In the genomic region with DNA sequence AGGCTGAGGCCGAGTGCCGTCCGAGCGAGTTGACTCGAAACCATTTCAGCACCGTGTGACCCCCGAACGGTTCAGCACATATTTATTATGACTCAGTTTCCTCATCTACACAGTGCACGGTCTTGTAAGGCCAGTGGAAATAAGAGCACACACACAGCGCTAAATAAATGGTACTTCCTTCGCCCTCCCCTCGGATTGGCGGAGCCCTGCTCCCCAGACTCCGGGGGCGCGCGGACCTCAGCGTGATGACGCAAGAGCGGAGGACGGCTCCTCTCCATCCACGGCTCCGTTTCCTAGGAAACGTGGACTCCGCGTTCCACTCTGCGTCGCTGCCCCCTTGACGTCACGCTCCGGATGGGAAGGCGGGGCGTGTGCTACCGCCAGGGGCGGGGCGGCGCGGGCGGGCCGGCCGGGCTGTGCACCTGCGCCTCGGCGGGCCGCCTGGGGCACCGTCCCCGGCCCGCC, we compare ENCODE assay signal across 1 cellular context.
TF ChIP-seq lines count a peak whose summit lies in the region.

A gene with protein sequence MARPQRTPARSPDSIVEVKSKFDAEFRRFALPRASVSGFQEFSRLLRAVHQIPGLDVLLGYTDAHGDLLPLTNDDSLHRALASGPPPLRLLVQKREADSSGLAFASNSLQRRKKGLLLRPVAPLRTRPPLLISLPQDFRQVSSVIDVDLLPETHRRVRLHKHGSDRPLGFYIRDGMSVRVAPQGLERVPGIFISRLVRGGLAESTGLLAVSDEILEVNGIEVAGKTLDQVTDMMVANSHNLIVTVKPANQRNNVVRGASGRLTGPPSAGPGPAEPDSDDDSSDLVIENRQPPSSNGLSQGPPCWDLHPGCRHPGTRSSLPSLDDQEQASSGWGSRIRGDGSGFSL (plus strand): TSS at position 397 of the 465 bp plus-strand sequence. CDS start 79 bp downstream, outside the sequence.

TF ChIP-seq in HepG2, 621 proteins besides CTCF, POLR2A, EP300 and RAD21 (continued from another document and continues in another):
- TF ChIP-seq, protein P1, sequence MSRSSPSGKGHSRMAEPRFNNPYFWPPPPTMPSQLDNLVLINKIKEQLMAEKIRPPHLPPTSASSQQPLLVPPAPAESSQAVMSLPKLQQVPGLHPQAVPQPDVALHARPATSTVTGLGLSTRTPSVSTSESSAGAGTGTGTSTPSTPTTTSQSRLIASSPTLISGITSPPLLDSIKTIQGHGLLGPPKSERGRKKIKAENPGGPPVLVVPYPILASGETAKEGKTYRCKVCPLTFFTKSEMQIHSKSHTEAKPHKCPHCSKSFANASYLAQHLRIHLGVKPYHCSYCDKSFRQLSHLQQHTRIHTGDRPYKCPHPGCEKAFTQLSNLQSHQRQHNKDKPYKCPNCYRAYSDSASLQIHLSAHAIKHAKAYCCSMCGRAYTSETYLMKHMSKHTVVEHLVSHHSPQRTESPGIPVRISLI (CRISPR knock-in tag; IDR thresholded peaks at IDR 0.05; ENCODE audit: borderline replicate concordance), result no peak
- TF ChIP-seq ZNF124 (CRISPR knock-in tag; IDR thresholded peaks at IDR 0.05), result no peak
- TF ChIP-seq STAG1 (CRISPR knock-in tag; IDR thresholded peaks at IDR 0.05), result no peak
- TF ChIP-seq ZNF878 (CRISPR knock-in tag; IDR thresholded peaks at IDR 0.05), result no peak
- TF ChIP-seq FOSL1 (CRISPR knock-in tag; IDR thresholded peaks at IDR 0.05; ENCODE audit: borderline replicate concordance), result no peak
- no peak for TF ChIP-seq ZNF549 (CRISPR knock-in tag; IDR thresholded peaks at IDR 0.05)
- no peak for TF ChIP-seq EED (CRISPR knock-in tag; IDR thresholded peaks at IDR 0.05)
- TF ChIP-seq, protein P2, sequence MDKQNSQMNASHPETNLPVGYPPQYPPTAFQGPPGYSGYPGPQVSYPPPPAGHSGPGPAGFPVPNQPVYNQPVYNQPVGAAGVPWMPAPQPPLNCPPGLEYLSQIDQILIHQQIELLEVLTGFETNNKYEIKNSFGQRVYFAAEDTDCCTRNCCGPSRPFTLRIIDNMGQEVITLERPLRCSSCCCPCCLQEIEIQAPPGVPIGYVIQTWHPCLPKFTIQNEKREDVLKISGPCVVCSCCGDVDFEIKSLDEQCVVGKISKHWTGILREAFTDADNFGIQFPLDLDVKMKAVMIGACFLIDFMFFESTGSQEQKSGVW (CRISPR knock-in tag; IDR thresholded peaks at IDR 0.05; ENCODE audit: borderline replicate concordance), result no peak
- 0 out of 2 replicates have a peak, but pooled peaks have one; percentile 73 for TF ChIP-seq ZNF749 (CRISPR knock-in tag; IDR thresholded peaks at IDR 0.05; ENCODE audit: borderline replicate concordance)
- no peak for TF ChIP-seq BRCA1 (CRISPR knock-in tag; IDR thresholded peaks at IDR 0.05)
- TF ChIP-seq MZF1 (CRISPR knock-in tag; IDR thresholded peaks at IDR 0.05; ENCODE audit: borderline replicate concordance), result no peak
- TF ChIP-seq, protein P3, sequence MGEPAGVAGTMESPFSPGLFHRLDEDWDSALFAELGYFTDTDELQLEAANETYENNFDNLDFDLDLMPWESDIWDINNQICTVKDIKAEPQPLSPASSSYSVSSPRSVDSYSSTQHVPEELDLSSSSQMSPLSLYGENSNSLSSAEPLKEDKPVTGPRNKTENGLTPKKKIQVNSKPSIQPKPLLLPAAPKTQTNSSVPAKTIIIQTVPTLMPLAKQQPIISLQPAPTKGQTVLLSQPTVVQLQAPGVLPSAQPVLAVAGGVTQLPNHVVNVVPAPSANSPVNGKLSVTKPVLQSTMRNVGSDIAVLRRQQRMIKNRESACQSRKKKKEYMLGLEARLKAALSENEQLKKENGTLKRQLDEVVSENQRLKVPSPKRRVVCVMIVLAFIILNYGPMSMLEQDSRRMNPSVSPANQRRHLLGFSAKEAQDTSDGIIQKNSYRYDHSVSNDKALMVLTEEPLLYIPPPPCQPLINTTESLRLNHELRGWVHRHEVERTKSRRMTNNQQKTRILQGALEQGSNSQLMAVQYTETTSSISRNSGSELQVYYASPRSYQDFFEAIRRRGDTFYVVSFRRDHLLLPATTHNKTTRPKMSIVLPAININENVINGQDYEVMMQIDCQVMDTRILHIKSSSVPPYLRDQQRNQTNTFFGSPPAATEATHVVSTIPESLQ (CRISPR knock-in tag; conservative IDR thresholded peaks at IDR 0.05), result no peak
- TF ChIP-seq FOXC1 (CRISPR knock-in tag; IDR thresholded peaks at IDR 0.05; ENCODE audit: borderline replicate concordance), result no peak
- TF ChIP-seq ZNF33B (CRISPR knock-in tag; IDR thresholded peaks at IDR 0.05), result 0 out of 2 replicates have a peak, but pooled peaks have one; percentile 71
- TF ChIP-seq CAMTA2 (CRISPR knock-in tag; IDR thresholded peaks at IDR 0.05; ENCODE audit: borderline replicate concordance), result no peak; the same call in 1 of the 2 replicates
- TF ChIP-seq ZNF790 (CRISPR knock-in tag; IDR thresholded peaks at IDR 0.05; ENCODE audit: borderline replicate concordance), result no peak
- no peak for TF ChIP-seq ZFP82 (CRISPR knock-in tag; IDR thresholded peaks at IDR 0.05; ENCODE audit: borderline replicate concordance)
- no peak for TF ChIP-seq AGO2 (optimal IDR thresholded peaks at IDR 0.05; ENCODE audit: low read depth, low read length)
- TF ChIP-seq SP2 (CRISPR knock-in tag; IDR thresholded peaks at IDR 0.05), result peak; percentile 47
- no peak for TF ChIP-seq RBM22 (optimal IDR thresholded peaks at IDR 0.05; ENCODE audit: low read length)
- no peak for TF ChIP-seq ZNF83 (CRISPR knock-in tag; IDR thresholded peaks at IDR 0.05; ENCODE audit: borderline replicate concordance)
- no peak for TF ChIP-seq ZNF101 (CRISPR knock-in tag; IDR thresholded peaks at IDR 0.05; ENCODE audit: borderline replicate concordance, low read depth)
- no peak for TF ChIP-seq MEF2D (CRISPR knock-in tag; IDR thresholded peaks at IDR 0.05)
- TF ChIP-seq, protein P4, sequence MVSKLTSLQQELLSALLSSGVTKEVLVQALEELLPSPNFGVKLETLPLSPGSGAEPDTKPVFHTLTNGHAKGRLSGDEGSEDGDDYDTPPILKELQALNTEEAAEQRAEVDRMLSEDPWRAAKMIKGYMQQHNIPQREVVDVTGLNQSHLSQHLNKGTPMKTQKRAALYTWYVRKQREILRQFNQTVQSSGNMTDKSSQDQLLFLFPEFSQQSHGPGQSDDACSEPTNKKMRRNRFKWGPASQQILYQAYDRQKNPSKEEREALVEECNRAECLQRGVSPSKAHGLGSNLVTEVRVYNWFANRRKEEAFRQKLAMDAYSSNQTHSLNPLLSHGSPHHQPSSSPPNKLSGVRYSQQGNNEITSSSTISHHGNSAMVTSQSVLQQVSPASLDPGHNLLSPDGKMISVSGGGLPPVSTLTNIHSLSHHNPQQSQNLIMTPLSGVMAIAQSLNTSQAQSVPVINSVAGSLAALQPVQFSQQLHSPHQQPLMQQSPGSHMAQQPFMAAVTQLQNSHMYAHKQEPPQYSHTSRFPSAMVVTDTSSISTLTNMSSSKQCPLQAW (CRISPR knock-in tag; IDR thresholded peaks at IDR 0.05), result no peak
- TF ChIP-seq KLF15 (CRISPR knock-in tag; IDR thresholded peaks at IDR 0.05; ENCODE audit: borderline replicate concordance), result no peak
- 0 out of 2 replicates have a peak, but pooled peaks have one; percentile 1 for TF ChIP-seq RXRA (CRISPR knock-in tag; IDR thresholded peaks at IDR 0.05)
- TF ChIP-seq, protein P5, sequence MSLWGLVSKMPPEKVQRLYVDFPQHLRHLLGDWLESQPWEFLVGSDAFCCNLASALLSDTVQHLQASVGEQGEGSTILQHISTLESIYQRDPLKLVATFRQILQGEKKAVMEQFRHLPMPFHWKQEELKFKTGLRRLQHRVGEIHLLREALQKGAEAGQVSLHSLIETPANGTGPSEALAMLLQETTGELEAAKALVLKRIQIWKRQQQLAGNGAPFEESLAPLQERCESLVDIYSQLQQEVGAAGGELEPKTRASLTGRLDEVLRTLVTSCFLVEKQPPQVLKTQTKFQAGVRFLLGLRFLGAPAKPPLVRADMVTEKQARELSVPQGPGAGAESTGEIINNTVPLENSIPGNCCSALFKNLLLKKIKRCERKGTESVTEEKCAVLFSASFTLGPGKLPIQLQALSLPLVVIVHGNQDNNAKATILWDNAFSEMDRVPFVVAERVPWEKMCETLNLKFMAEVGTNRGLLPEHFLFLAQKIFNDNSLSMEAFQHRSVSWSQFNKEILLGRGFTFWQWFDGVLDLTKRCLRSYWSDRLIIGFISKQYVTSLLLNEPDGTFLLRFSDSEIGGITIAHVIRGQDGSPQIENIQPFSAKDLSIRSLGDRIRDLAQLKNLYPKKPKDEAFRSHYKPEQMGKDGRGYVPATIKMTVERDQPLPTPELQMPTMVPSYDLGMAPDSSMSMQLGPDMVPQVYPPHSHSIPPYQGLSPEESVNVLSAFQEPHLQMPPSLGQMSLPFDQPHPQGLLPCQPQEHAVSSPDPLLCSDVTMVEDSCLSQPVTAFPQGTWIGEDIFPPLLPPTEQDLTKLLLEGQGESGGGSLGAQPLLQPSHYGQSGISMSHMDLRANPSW (CRISPR knock-in tag; IDR thresholded peaks at IDR 0.05; ENCODE audit: borderline replicate concordance), result no peak
- TF ChIP-seq ZNF619 (CRISPR knock-in tag; IDR thresholded peaks at IDR 0.05), result no peak
- no peak for TF ChIP-seq CHCHD3 (CRISPR knock-in tag; IDR thresholded peaks at IDR 0.05)
- TF ChIP-seq HMGA1 (CRISPR knock-in tag; conservative IDR thresholded peaks at IDR 0.05), result no peak
- TF ChIP-seq SYNCRIP (IDR thresholded peaks at IDR 0.05; ENCODE audit: insufficient read depth, low read depth, low read length), result no peak
- no peak for TF ChIP-seq ZNF496 (CRISPR knock-in tag; IDR thresholded peaks at IDR 0.05; ENCODE audit: insufficient replicate concordance)
- TF ChIP-seq MIXL1 (CRISPR knock-in tag; IDR thresholded peaks at IDR 0.05), result no peak
- TF ChIP-seq, protein P6, sequence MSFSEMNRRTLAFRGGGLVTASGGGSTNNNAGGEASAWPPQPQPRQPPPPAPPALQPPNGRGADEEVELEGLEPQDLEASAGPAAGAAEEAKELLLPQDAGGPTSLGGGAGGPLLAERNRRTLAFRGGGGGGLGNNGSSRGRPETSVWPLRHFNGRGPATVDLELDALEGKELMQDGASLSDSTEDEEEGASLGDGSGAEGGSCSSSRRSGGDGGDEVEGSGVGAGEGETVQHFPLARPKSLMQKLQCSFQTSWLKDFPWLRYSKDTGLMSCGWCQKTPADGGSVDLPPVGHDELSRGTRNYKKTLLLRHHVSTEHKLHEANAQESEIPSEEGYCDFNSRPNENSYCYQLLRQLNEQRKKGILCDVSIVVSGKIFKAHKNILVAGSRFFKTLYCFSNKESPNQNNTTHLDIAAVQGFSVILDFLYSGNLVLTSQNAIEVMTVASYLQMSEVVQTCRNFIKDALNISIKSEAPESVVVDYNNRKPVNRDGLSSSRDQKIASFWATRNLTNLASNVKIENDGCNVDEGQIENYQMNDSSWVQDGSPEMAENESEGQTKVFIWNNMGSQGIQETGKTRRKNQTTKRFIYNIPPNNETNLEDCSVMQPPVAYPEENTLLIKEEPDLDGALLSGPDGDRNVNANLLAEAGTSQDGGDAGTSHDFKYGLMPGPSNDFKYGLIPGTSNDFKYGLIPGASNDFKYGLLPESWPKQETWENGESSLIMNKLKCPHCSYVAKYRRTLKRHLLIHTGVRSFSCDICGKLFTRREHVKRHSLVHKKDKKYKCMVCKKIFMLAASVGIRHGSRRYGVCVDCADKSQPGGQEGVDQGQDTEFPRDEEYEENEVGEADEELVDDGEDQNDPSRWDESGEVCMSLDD (CRISPR knock-in tag; IDR thresholded peaks at IDR 0.05; ENCODE audit: borderline replicate concordance), result no peak; the same call in 1 of the 2 replicates
- peak; percentile 58 for TF ChIP-seq RFX5 (IDR thresholded peaks at IDR 0.05; ENCODE audit: low read depth, low read length)
- no peak for TF ChIP-seq CHD4 (IDR thresholded peaks at IDR 0.05; ENCODE audit: borderline replicate concordance, low read length)
- TF ChIP-seq ZC3H13 (CRISPR knock-in tag; IDR thresholded peaks at IDR 0.05), result no peak
- peak; percentile 63; the same call in 1 of the 2 replicates for TF ChIP-seq KDM1A (CRISPR knock-in tag; IDR thresholded peaks at IDR 0.05)
- no peak for TF ChIP-seq DNMT3B (CRISPR knock-in tag; conservative IDR thresholded peaks at IDR 0.05)
- TF ChIP-seq ZNF564 (CRISPR knock-in tag; IDR thresholded peaks at IDR 0.05), result no peak
- no peak for TF ChIP-seq ZNF24 (IDR thresholded peaks at IDR 0.05)
- TF ChIP-seq, protein P7, sequence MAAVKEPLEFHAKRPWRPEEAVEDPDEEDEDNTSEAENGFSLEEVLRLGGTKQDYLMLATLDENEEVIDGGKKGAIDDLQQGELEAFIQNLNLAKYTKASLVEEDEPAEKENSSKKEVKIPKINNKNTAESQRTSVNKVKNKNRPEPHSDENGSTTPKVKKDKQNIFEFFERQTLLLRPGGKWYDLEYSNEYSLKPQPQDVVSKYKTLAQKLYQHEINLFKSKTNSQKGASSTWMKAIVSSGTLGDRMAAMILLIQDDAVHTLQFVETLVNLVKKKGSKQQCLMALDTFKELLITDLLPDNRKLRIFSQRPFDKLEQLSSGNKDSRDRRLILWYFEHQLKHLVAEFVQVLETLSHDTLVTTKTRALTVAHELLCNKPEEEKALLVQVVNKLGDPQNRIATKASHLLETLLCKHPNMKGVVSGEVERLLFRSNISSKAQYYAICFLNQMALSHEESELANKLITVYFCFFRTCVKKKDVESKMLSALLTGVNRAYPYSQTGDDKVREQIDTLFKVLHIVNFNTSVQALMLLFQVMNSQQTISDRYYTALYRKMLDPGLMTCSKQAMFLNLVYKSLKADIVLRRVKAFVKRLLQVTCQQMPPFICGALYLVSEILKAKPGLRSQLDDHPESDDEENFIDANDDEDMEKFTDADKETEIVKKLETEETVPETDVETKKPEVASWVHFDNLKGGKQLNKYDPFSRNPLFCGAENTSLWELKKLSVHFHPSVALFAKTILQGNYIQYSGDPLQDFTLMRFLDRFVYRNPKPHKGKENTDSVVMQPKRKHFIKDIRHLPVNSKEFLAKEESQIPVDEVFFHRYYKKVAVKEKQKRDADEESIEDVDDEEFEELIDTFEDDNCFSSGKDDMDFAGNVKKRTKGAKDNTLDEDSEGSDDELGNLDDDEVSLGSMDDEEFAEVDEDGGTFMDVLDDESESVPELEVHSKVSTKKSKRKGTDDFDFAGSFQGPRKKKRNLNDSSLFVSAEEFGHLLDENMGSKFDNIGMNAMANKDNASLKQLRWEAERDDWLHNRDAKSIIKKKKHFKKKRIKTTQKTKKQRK (IDR thresholded peaks at IDR 0.05; ENCODE audit: low read length), result no peak
- no peak for TF ChIP-seq ZNF746 (CRISPR knock-in tag; IDR thresholded peaks at IDR 0.05)
- TF ChIP-seq SNAPC2 (CRISPR knock-in tag; IDR thresholded peaks at IDR 0.05), result 0 out of 2 replicates have a peak, but pooled peaks have one; percentile 7
- TF ChIP-seq PHF20 (CRISPR knock-in tag; IDR thresholded peaks at IDR 0.05), result no peak; the same call in none of the 2 replicates
- peak; percentile 91 for TF ChIP-seq ZFP36L1 (CRISPR knock-in tag; IDR thresholded peaks at IDR 0.05)
- TF ChIP-seq ZKSCAN5 (CRISPR knock-in tag; IDR thresholded peaks at IDR 0.05), result no peak
- TF ChIP-seq ZNF563 (CRISPR knock-in tag; IDR thresholded peaks at IDR 0.05), result no peak
- no peak for TF ChIP-seq ZFP36L2 (CRISPR knock-in tag; IDR thresholded peaks at IDR 0.05)
